Comparison of ENCODE assay signal across 8 cellular contexts in the genomic region with DNA sequence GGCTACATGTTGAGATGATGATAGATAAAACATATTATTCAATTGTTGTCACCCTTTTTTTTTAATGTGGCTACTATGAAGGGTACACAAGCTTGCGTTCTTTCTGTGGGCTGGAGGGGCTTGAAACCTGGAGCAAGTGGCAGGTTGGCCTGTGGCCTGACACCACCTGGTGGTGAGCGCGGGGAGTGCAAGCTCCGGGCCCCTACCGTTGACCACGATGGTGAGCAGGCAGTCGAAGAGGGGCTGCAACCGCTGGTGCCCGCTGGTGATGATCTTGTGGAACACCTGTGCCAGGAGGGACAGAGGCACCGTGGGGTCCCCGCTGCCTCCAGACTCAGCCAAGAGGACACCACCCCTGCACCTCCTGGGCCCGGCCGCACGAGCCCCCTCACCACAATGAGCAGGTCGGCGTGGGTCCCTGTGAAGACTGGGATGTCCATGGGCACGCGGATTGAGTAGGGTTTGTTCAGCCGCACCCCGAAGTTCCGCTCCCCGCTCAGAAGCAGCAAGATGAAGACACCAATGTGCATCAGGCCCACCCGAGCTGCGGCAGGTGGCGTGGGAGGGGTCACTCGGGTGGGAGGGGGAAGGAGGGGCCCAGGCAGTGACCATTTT. TPM values are rescaled to one million over a fixed set of nuclear protein-coding genes. Genes with fewer than 3 reads are reported as not detected.
DNase-seq lines count a peak whose midpoint lies in the region; ATAC-seq and TF ChIP-seq lines count a peak whose summit lies in the region.

No MANE protein-coding gene starts in this region.

- no peak for TF ChIP-seq EP300 in neural cell (conservative IDR thresholded peaks at IDR 0.05; ENCODE audit: poor library complexity, severe bottlenecking)

- H3K4me3 Mint-ChIP-seq in stimulated activated naive CD8-positive, alpha-beta T cell treated with anti-CD3 and anti-CD28 coated beads, Interleukin-15, amount 100 ng/mL, for 72 hours, result no peak overlapping the region

- no peaks in the 10 kb centered on the region for H4K20me1 ChIP-seq in PC-3 (ENCODE audit: low read length)
- H4K20me1 ChIP-seq in neural cell (ENCODE audit: insufficient read depth), result no peaks in the 10 kb centered on the region

- intact Hi-C loops in PC-3 (cut with micrococcal nuclease), result loop anchor here (1.0 kb wide), 1 partner anchor 35 kb away; a partner anchor contains a TSS

- H2AFZ ChIP-seq in PC-3 (ENCODE audit: low read length) (no peak overlapping the region), neural cell (ENCODE audit: low read depth, low read length) (no peak overlapping the region)

- BruUV-seq in PC-3 (replicated peaks; lab: Mats Ljungman, UMichigan), result TSS peak; percentile 5

- POLR2A ChIA-PET in HEK293T (lab: Yijun Ruan, JAX), result interaction anchor here (1.1 to 2.6 kb wide), 2 partner anchors 54 to 85 kb away, joined by 4 to 12 read pairs; a partner anchor contains a TSS
- POLR2A ChIA-PET in PC-3 (lab: Charles Lee; ENCODE audit: unreplicated experiment), result no interaction called here

- H3K9me3 ChIP-seq in PC-3 (ENCODE audit: low read length) (no peaks in the 10 kb centered on the region), neural cell (ENCODE audit: low read length) (no peaks in the 10 kb centered on the region)

- no peaks in the 10 kb centered on the region for H3K36me3 ChIP-seq in PC-3 (ENCODE audit: low read depth, low read length)
- no peaks in the 10 kb centered on the region for H3K36me3 ChIP-seq in neural cell (ENCODE audit: insufficient read depth, low read length)

- H3K79me2 ChIP-seq in PC-3 (ENCODE audit: low read length) (no peaks in the 10 kb centered on the region), neural cell (replicated peaks; ENCODE audit: insufficient read depth, low read length) (no peaks in the 10 kb centered on the region)

- H3K27me3 ChIP-seq in PC-3 (ENCODE audit: low read length) (no peaks in the 10 kb centered on the region), neural cell (ENCODE audit: insufficient read depth, low read depth, low read length) (no peaks in the 10 kb centered on the region)

- H3K9me2 ChIP-seq in PC-3 (replicated peaks; ENCODE audit: low read length), result no peaks in the 10 kb centered on the region
- no peaks in the 10 kb centered on the region for H3K9me2 ChIP-seq in neural cell (ENCODE audit: insufficient read depth, low read length)

- H3K4me2 ChIP-seq in PC-3 (ENCODE audit: low read length) (no peak overlapping the region), neural cell (ENCODE audit: low read length) (no peak overlapping the region)

- H3K4me1 Mint-ChIP-seq in stimulated activated naive CD8-positive, alpha-beta T cell treated with anti-CD3 and anti-CD28 coated beads, Interleukin-15, amount 100 ng/mL, for 72 hours, result peaks cover 15% of the 10 kb centered on the region

- H3K4me3 ChIP-seq in PC-3 (ENCODE audit: low read length) (no peak overlapping the region), neural cell (ENCODE audit: low read length) (no peak overlapping the region)

- no peak for TF ChIP-seq POLR2A in erythroblast (IDR thresholded peaks at IDR 0.05; ENCODE audit: low read length)

- no peak overlapping the region for H3K9ac ChIP-seq in PC-3 (ENCODE audit: low read length)
- H3K9ac ChIP-seq in neural cell (ENCODE audit: low read length), result no peak overlapping the region

- H3K27ac Mint-ChIP-seq in stimulated activated naive CD8-positive, alpha-beta T cell treated with anti-CD3 and anti-CD28 coated beads, Interleukin-15, amount 100 ng/mL, for 72 hours, result no peak overlapping the region

- no peaks in the 10 kb centered on the region for H3K4me1 ChIP-seq in PC-3 (ENCODE audit: insufficient read depth, low read length)

- CTCF ChIA-PET in HEK293T (lab: Yijun Ruan, JAX) (interaction anchor here (0.6 to 3.6 kb wide), 21 partner anchors 10 to 178 kb away, joined by 3 to 25 read pairs (median 5); a partner anchor contains a TSS), PC-3 (lab: Charles Lee) (interaction anchor here (0.5 to 1.6 kb wide), 4 partner anchors 14 to 1445 kb away, joined by 4 to 7 read pairs (median 4); a partner anchor contains a TSS)

- H3F3A ChIP-seq in PC-3 (ENCODE audit: low read length, unreplicated experiment) (no peaks in the 10 kb centered on the region), neural cell (ENCODE audit: insufficient read depth, low read length, poor library complexity, severe bottlenecking) (no peaks in the 10 kb centered on the region)

- H3K27me3 Mint-ChIP-seq in stimulated activated naive CD8-positive, alpha-beta T cell treated with anti-CD3 and anti-CD28 coated beads, Interleukin-15, amount 100 ng/mL, for 72 hours, result peaks cover 6% of the 10 kb centered on the region

- TF ChIP-seq CTCF in PC-3 (conservative IDR thresholded peaks at IDR 0.05; ENCODE audit: low read depth, low read length) (peak; percentile 97), neural cell (IDR thresholded peaks at IDR 0.05; ENCODE audit: poor library complexity, severe bottlenecking) (peak; percentile 84)

- H3K27ac ChIP-seq in PC-3 (ENCODE audit: low read length) (no peak overlapping the region), neural cell (ENCODE audit: low read length) (no peak overlapping the region)

- TF ChIP-seq RAD21 in neural cell (conservative IDR thresholded peaks at IDR 0.05), result peak; percentile 74

- ATAC-seq in PC-3 (peak; percentile 39), HG02642 (IDR thresholded peaks at IDR 0.05; ENCODE audit: poor library complexity, unreplicated experiment) (no peak)
- peak; percentile 53 for ATAC-seq in stimulated activated naive CD8-positive, alpha-beta T cell treated with anti-CD3 and anti-CD28 coated beads, Interleukin-15, amount 100 ng/mL, for 72 hours

- H3K9me3 Mint-ChIP-seq in stimulated activated naive CD8-positive, alpha-beta T cell treated with anti-CD3 and anti-CD28 coated beads, Interleukin-15, amount 100 ng/mL, for 72 hours, result no peaks in the 10 kb centered on the region

- DNase-seq in CD1c-positive myeloid dendritic cell (ENCODE audit: extremely low spot score) (peak; percentile 75), HEK293T (ENCODE audit: extremely low spot score) (peak; percentile 88), PC-3 (peak; percentile 84), activated T-cell treated with anti-CD3 and anti-CD28 coated beads for 1 hour (ENCODE audit: low read depth) (peak; percentile 76), erythroblast (lab: John Stamatoyannopoulos, UW) (peak; percentile 61 to 82)
- peak; percentile 80 to 84 for DNase-seq in stimulated activated naive CD8-positive, alpha-beta T cell treated with anti-CD3 and anti-CD28 coated beads, Interleukin-15, amount 100 ng/mL, for 72 hours

TF ChIP-seq in HEK293T, 16 proteins besides CTCF, POLR2A, EP300 and RAD21 (continues in another document):
- TF ChIP-seq ZNF384 (IDR thresholded peaks at IDR 0.05) (no peak), SUZ12 (IDR thresholded peaks at IDR 0.05) (no peak), FOXA1 (IDR thresholded peaks at IDR 0.05) (no peak), LEF1 (IDR thresholded peaks at IDR 0.05; ENCODE audit: borderline replicate concordance) (no peak), ELF4 (IDR thresholded peaks at IDR 0.05) (no peak), TARDBP (IDR thresholded peaks at IDR 0.05) (no peak), SP1 (IDR thresholded peaks at IDR 0.05) (no peak), FOXM1 (IDR thresholded peaks at IDR 0.05; ENCODE audit: borderline replicate concordance) (no peak), FOXK2 (IDR thresholded peaks at IDR 0.05) (no peak), NFRKB (IDR thresholded peaks at IDR 0.05) (no peak), CTBP1 (IDR thresholded peaks at IDR 0.05; ENCODE audit: borderline replicate concordance) (no peak)
- TF ChIP-seq, protein P1, sequence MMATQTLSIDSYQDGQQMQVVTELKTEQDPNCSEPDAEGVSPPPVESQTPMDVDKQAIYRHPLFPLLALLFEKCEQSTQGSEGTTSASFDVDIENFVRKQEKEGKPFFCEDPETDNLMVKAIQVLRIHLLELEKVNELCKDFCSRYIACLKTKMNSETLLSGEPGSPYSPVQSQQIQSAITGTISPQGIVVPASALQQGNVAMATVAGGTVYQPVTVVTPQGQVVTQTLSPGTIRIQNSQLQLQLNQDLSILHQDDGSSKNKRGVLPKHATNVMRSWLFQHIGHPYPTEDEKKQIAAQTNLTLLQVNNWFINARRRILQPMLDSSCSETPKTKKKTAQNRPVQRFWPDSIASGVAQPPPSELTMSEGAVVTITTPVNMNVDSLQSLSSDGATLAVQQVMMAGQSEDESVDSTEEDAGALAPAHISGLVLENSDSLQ (IDR thresholded peaks at IDR 0.05), result no peak

TF ChIP-seq in neural cell, 6 proteins besides CTCF, POLR2A, EP300 and RAD21:
- TF ChIP-seq SMC3 (conservative IDR thresholded peaks at IDR 0.05; ENCODE audit: poor library complexity), result peak; percentile 82
- TF ChIP-seq EZH2 (IDR thresholded peaks at IDR 0.05; ENCODE audit: borderline replicate concordance, insufficient read depth, low read length, poor library complexity, severe bottlenecking), result no peak

RNA-seq across cellular contexts. Expression of a gene that starts 14.5 kb away (rescaled TPM):
- total RNA-seq in PC-3 (2014; rRNA removed), result 40.6 and 51.0 TPM in 2 replicates
- 26.6 and 29.8 TPM in 2 replicates for polyA plus RNA-seq in neural cell
- polyA minus RNA-seq in neural cell, result 32.8 and 42.6 TPM in 2 replicates

RNA-seq across cellular contexts. Expression of a gene that starts 22.3 kb away (rescaled TPM):
- total RNA-seq in PC-3 (2014; rRNA removed), result not detected in 2 replicates
- polyA plus RNA-seq in neural cell, result not detected in 2 replicates
- polyA minus RNA-seq in neural cell, result not detected in 2 replicates

RNA-seq across cellular contexts. Expression of a gene that starts 29.4 kb away (rescaled TPM):
- total RNA-seq in PC-3 (2014; rRNA removed), result 35.8 and 50.9 TPM in 2 replicates
- polyA plus RNA-seq in neural cell, result 8.1 and 8.3 TPM in 2 replicates
- 11.9 and 12.3 TPM in 2 replicates for polyA minus RNA-seq in neural cell

RNA-seq across cellular contexts. Expression of a gene that starts 34.0 kb away (rescaled TPM):
- not detected in 2 replicates for total RNA-seq in PC-3 (2014; rRNA removed)
- not detected in 2 replicates for polyA plus RNA-seq in neural cell
- not detected in 2 replicates for polyA minus RNA-seq in neural cell

RNA-seq across cellular contexts. Expression of a gene that starts 35.0 kb away (rescaled TPM):
- 0.04 TPM in 1 of 2 replicates, not detected in the other for total RNA-seq in PC-3 (2014; rRNA removed)
- not detected in 2 replicates for polyA plus RNA-seq in neural cell
- polyA minus RNA-seq in neural cell, result 0.35 TPM in 1 of 2 replicates, not detected in the other
